ENCODE assay signal across 26 cellular contexts in the genomic region with DNA sequence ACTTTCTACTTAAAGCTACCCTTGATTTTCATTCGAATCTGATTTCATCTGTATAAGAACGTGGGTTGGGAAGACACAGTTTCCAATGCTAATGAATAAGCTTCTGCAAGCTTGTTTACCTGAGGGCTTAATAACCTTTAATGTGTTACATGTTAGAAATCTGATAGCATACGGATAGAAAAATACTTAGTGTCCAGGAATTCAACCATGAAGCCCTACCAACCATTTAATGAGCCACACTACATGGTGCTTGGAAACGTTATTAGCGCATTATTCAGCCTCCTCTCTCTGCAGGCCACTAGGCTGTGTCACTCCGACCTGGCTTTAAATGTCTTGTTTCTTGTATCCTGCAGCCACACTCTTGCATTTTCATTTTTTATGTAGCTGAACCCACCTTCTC. TPM values are rescaled to one million over a fixed set of nuclear protein-coding genes. Genes with fewer than 3 reads are reported as not detected.
DNase-seq lines count a peak whose midpoint lies in the region; ATAC-seq and TF ChIP-seq lines count a peak whose summit lies in the region.
"Had no signal": no experiment of that assay in that cellular context is flagged by ENCODE, and none has a peak within 500 bp of the region (broad histone marks: within the 10 kb centered on the region; RNA-seq: fewer than 3 reads in every experiment).

No MANE protein-coding gene starts in this region.

- no peaks in the 10 kb centered on the region for H3K36me3 ChIP-seq in CD8-positive, alpha-beta memory T cell (ENCODE audit: insufficient read depth, low read length)
- H3K36me3 ChIP-seq in esophagus muscularis mucosa (no peaks in the 10 kb centered on the region), neural progenitor cell (no peaks in the 10 kb centered on the region)
- H3K36me3 ChIP-seq: ascending aorta, colonic mucosa, left lung, Peyer's patch, tibial nerve had no signal

- ATAC-seq in HG03039 (IDR thresholded peaks at IDR 0.05; ENCODE audit: unreplicated experiment), result no peak
- ATAC-seq: activated CD4-positive, alpha-beta T cell treated with anti-CD3 and anti-CD28 coated beads for 36 hours; activated naive CD4-positive, alpha-beta T cell treated with anti-CD3 and anti-CD28 coated beads, Interleukin-2, amount 50 U/mL, for 72 hours; activated T-helper 17 cell treated with anti-CD3 and anti-CD28 coated beads, Interleukin-2, amount 50 U/mL, for 72 hours; K562; left lung had no signal

- peaks cover 9% of the 10 kb centered on the region for H3K4me1 ChIP-seq in CD8-positive, alpha-beta memory T cell (ENCODE audit: insufficient read depth, low read length)
- peaks cover 13 to 24% (median 20%) of the 10 kb centered on the region in 4 donors for H3K4me1 ChIP-seq in esophagus muscularis mucosa
- peaks cover 7% of the 10 kb centered on the region for H3K4me1 ChIP-seq in neural progenitor cell

- no peak overlapping the region for H3K4me3 ChIP-seq in CD8-positive, alpha-beta memory T cell (ENCODE audit: low read length)
- no peak overlapping the region for H3K4me3 ChIP-seq in esophagus muscularis mucosa
- H3K4me3 ChIP-seq in neural progenitor cell, result no peak overlapping the region
- H3K4me3 ChIP-seq: colonic mucosa, K562, left lung had no signal

- POLR2A ChIA-PET in CD8-positive, alpha-beta memory T cell (lab: Charles Lee), result no interaction called here

- peaks cover 10 to 28% (median 25%) of the 10 kb centered on the region in 3 donors for H3K4me1 Mint-ChIP-seq in CD8-positive, alpha-beta memory T cell
- H3K4me1 Mint-ChIP-seq in IgD-negative memory B cell, result peaks cover 17 to 27% (median 26%) of the 10 kb centered on the region in 3 donors
- peaks cover 30% of the 10 kb centered on the region for H3K4me1 Mint-ChIP-seq in neural progenitor cell
- H3K4me1 Mint-ChIP-seq: activated T-helper 17 cell treated with anti-CD3 and anti-CD28 coated beads, Interleukin-2, amount 50 U/mL, for 72 hours had no signal

- TF ChIP-seq EP300 in esophagus muscularis mucosa (IDR thresholded peaks at IDR 0.05), result no peak

- no peaks in the 10 kb centered on the region for H4K20me1 ChIP-seq in neural progenitor cell (ENCODE audit: low read depth)

- CTCF ChIA-PET in CD8-positive, alpha-beta memory T cell (lab: Charles Lee), result no interaction called here

- H2AFZ ChIP-seq in neural progenitor cell (replicated peaks), result no peak overlapping the region

- peak overlapping the region in 1 of 8 donors; percentile 15 for H3K27ac Mint-ChIP-seq in CD8-positive, alpha-beta memory T cell
- H3K27ac Mint-ChIP-seq in IgD-negative memory B cell, result no peak overlapping the region
- no peak overlapping the region for H3K27ac Mint-ChIP-seq in neural progenitor cell
- H3K27ac Mint-ChIP-seq: activated CD4-positive, alpha-beta T cell treated with anti-CD3 and anti-CD28 coated beads for 36 hours; activated naive CD4-positive, alpha-beta T cell treated with anti-CD3 and anti-CD28 coated beads, Interleukin-2, amount 50 U/mL, for 72 hours; activated T-helper 17 cell treated with anti-CD3 and anti-CD28 coated beads, Interleukin-2, amount 50 U/mL, for 72 hours; memory B cell had no signal

- H3K9me3 Mint-ChIP-seq in CD8-positive, alpha-beta memory T cell, result peaks cover 0 to 4% (median 0%) of the 10 kb centered on the region in 5 donors
- H3K9me3 Mint-ChIP-seq in IgD-negative memory B cell (no peaks in the 10 kb centered on the region), neural progenitor cell (no peaks in the 10 kb centered on the region)
- H3K9me3 Mint-ChIP-seq: activated naive CD4-positive, alpha-beta T cell treated with anti-CD3 and anti-CD28 coated beads, Interleukin-2, amount 50 U/mL, for 72 hours; activated T-helper 17 cell treated with anti-CD3 and anti-CD28 coated beads, Interleukin-2, amount 50 U/mL, for 72 hours; memory B cell had no signal

- intact Hi-C loops in esophagus muscularis mucosa (cut with DNase I), result loop anchor here (5.0 kb wide), 1 partner anchor 67 kb away; the partner anchor contains the start of gene MYO1E

- H3K79me2 ChIP-seq in neural progenitor cell (ENCODE audit: low read depth), result no peaks in the 10 kb centered on the region

- H3K27me3 ChIP-seq in CD8-positive, alpha-beta memory T cell (ENCODE audit: insufficient read depth, low read length, poor library complexity, severe bottlenecking), result peaks cover 12% of the 10 kb centered on the region
- H3K27me3 ChIP-seq in esophagus muscularis mucosa (no peaks in the 10 kb centered on the region), neural progenitor cell (peaks cover 72% of the 10 kb centered on the region)
- H3K27me3 ChIP-seq: ascending aorta, colonic mucosa, Peyer's patch had no signal

- H3K4me2 ChIP-seq in neural progenitor cell, result no peak overlapping the region

- TF ChIP-seq CTCF in esophagus muscularis mucosa (IDR thresholded peaks at IDR 0.05) (no peak), neural progenitor cell (IDR thresholded peaks at IDR 0.05) (no peak)

- H3K9me3 ChIP-seq in CD8-positive, alpha-beta memory T cell (ENCODE audit: low read length), result no peaks in the 10 kb centered on the region
- H3K9me3 ChIP-seq in esophagus muscularis mucosa (no peaks in the 10 kb centered on the region), neural progenitor cell (ENCODE audit: low read depth) (no peaks in the 10 kb centered on the region)
- H3K9me3 ChIP-seq: ascending aorta, Caco-2, colonic mucosa, left lung, Peyer's patch, tibial nerve had no signal

- no peak for TF ChIP-seq POLR2A in esophagus muscularis mucosa (IDR thresholded peaks at IDR 0.05; ENCODE audit: low read depth)

- H3K36me3 Mint-ChIP-seq in CD8-positive, alpha-beta memory T cell, result peaks cover 0 to 3% (median 0%) of the 10 kb centered on the region in 3 donors
- H3K36me3 Mint-ChIP-seq in IgD-negative memory B cell (peaks cover 5% of the 10 kb centered on the region), neural progenitor cell (no peaks in the 10 kb centered on the region)
- H3K36me3 Mint-ChIP-seq: activated naive CD4-positive, alpha-beta T cell treated with anti-CD3 and anti-CD28 coated beads, Interleukin-2, amount 50 U/mL, for 72 hours; memory B cell had no signal

- H3F3A ChIP-seq in neural progenitor cell (ENCODE audit: low read depth), result peaks cover 14% of the 10 kb centered on the region

- DNase-seq in CD8-positive, alpha-beta memory T cell, result no peak
- DNase-seq in esophagus muscularis mucosa (ENCODE audit: extremely low spot score) (peak; percentile 64), neural progenitor cell (ENCODE audit: low spot score) (no peak), 8988T (no peak), NCI-H1436 (lab: John Stamatoyannopoulos, UW) (no peak)
- DNase-seq: C1 segment of cervical spinal cord; Caco-2; DND-41; effector memory CD4-positive, alpha-beta T cell; left lung; NCI-H1092; NCI-H187 treated with DMSO at 0.1 percent for 48 hours; SHP77; stimulated activated CD4-positive, alpha-beta T cell treated with anti-CD3 and anti-CD28 coated beads, Interleukin-4, amount 100 ng/mL, for 24 hours had no signal

- H3K9ac ChIP-seq in neural progenitor cell, result no peak overlapping the region

- 91% methylated on average over 5 of the region's 6 CpGs for WGBS in esophagus muscularis mucosa

- H3K4me3 Mint-ChIP-seq in CD8-positive, alpha-beta memory T cell, result peak overlapping the region in 5 of 7 donors; percentile 52 to 81 (median 78)
- peak overlapping the region in 3 of 4 donors; percentile 39 to 87 (median 76) for H3K4me3 Mint-ChIP-seq in IgD-negative memory B cell
- peak overlapping the region; percentile 85 for H3K4me3 Mint-ChIP-seq in neural progenitor cell

- peaks cover 25 to 37% of the 10 kb centered on the region in 2 donors for H3K27me3 Mint-ChIP-seq in CD8-positive, alpha-beta memory T cell
- peaks cover 26% of the 10 kb centered on the region for H3K27me3 Mint-ChIP-seq in IgD-negative memory B cell
- H3K27me3 Mint-ChIP-seq in neural progenitor cell (ENCODE audit: insufficient read depth, low read depth), result peaks cover 24% of the 10 kb centered on the region

- H3K27ac ChIP-seq in CD8-positive, alpha-beta memory T cell (ENCODE audit: low read depth, low read length), result no peak overlapping the region
- H3K27ac ChIP-seq in esophagus muscularis mucosa (replicated peaks in 1 of 4) (no peak overlapping the region), neural progenitor cell (no peak overlapping the region)
- H3K27ac ChIP-seq: ascending aorta, colonic mucosa, epithelial cell of prostate, left lung, Peyer's patch had no signal

RNA-seq across cellular contexts. Expression of gene FAM81A, which starts 1.6 kb away (rescaled TPM):
- total RNA-seq in CD8-positive, alpha-beta memory T cell, result under 1 TPM; 0.83 to 0.97 TPM
- not detected for polyA plus RNA-seq in CD8-positive, alpha-beta memory T cell
- 0.26 TPM for polyA plus RNA-seq in IgD-negative memory B cell
- 1 to 10 TPM in 2 of 4 donors, under 1 TPM in 2; 0.33 to 1.2 (median 0.84) TPM for total RNA-seq in esophagus muscularis mucosa
- 0.41 and 0.87 TPM in 2 replicates for total RNA-seq in neural progenitor cell (ENCODE audit: low replicate concordance)
- total RNA-seq: activated T-helper 17 cell treated with anti-CD3 and anti-CD28 coated beads, Interleukin-2, amount 50 U/mL, for 72 hours; ascending aorta; K562 had no signal
- polyA plus RNA-seq: K562 had no signal
